ENCODE assay signal across 26 cellular contexts in the genomic region with DNA sequence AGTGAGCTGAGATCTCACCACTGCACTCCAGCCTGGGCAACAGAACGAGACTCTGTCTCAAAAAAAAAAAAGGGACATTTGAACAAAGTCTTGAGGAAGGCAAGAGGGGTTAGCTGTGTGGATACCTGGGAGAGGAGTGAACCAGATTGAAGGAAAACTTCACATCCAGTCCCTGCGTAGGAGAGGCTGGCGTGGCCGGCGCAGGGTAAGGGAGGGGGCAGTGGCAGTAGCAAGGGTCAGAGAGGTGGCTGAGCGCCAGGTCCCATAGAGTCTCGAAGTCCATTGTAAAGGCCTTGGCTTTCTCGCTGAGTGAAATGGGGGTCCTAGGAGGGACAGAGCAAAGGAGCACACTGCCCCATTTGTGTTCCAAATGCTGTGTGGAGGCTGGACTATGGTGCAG.
"Had no signal": no experiment of that assay in that cellular context is flagged by ENCODE, and none has a peak within 500 bp of the region (broad histone marks: within the 10 kb centered on the region; RNA-seq: fewer than 3 reads in every experiment).

No MANE protein-coding gene starts in this region.

- H3K4me1 Mint-ChIP-seq: activated CD4-positive, alpha-beta T cell treated with anti-CD3 and anti-CD28 coated beads, Interleukin-2, amount 10 ng/mL, durations not matched to agents 24 days and 14 days; activated naive CD4-positive, alpha-beta T cell treated with anti-CD3 and anti-CD28 coated beads, Interleukin-2, amount 50 U/mL, for 24 hours; central memory CD8-positive, alpha-beta T cell had no signal

- H3K9me3 Mint-ChIP-seq: activated CD8-positive, alpha-beta T cell treated with anti-CD3 and anti-CD28 coated beads for 36 hours; activated naive CD4-positive, alpha-beta T cell treated with anti-CD3 and anti-CD28 coated beads, Interleukin-2, amount 50 U/mL, for 24 hours; activated naive CD8-positive, alpha-beta T cell treated with anti-CD3 and anti-CD28 coated beads, Interleukin-2, amount 10 ng/mL, durations not matched to agents 7 days and 5 days; activated T-cell treated with anti-CD3 and anti-CD28 coated beads, Interleukin-2, amount 50 U/mL, for 72 hours; activated T-helper 17 cell treated with anti-CD3 and anti-CD28 coated beads, Interleukin-2, amount 50 U/mL, for 72 hours; central memory CD8-positive, alpha-beta T cell had no signal

- DNase-seq: activated CD4-positive, alpha-beta T cell treated with anti-CD3 and anti-CD28 coated beads, Interleukin-2, amount 10 ng/mL, durations not matched to agents 24 days and 14 days; activated CD4-positive, alpha-beta T cell treated with anti-CD3 and anti-CD28 coated beads, Interleukin-2, amount 50 U/mL, for 4 hours; activated CD8-positive, alpha-beta T cell treated with anti-CD3 and anti-CD28 coated beads for 36 hours; activated gamma-delta T cell; activated naive CD4-positive, alpha-beta T cell treated with Interleukin-2 at 50 U/mL for 16 hours; activated naive CD8-positive, alpha-beta T cell treated with anti-CD3 and anti-CD28 coated beads, Interleukin-2, amount 10 ng/mL, durations not matched to agents 7 days and 5 days; activated T-cell treated with anti-CD3 and anti-CD28 coated beads, Interleukin-2, amount 50 U/mL, for 1 hour; activated T-cell treated with anti-CD3 and anti-CD28 coated beads, Interleukin-2, amount 50 U/mL, for 72 hours; amygdala; Karpas-422; KBM-7; MV-4-11; NCI-H1092; NCI-H1436 treated with DMSO at 0.1 percent for 48 hours; NCI-H1694 treated with DMSO at 0.1 percent for 48 hours; NCI-H2029; NCI-H345; NCI-H524 treated with DMSO at 0.1 percent for 48 hours; SW 1271; T-helper 1 cell; T-helper 9 cell; WERI-Rb-1 had no signal

- ATAC-seq: activated CD8-positive, alpha-beta T cell treated with anti-CD3 and anti-CD28 coated beads for 36 hours; activated T-cell treated with anti-CD3 and anti-CD28 coated beads, Interleukin-2, amount 50 U/mL, for 72 hours; activated T-helper 17 cell treated with anti-CD3 and anti-CD28 coated beads, Interleukin-2, amount 50 U/mL, for 72 hours; Right ventricle myocardium inferior had no signal

- H3K4me3 Mint-ChIP-seq: activated CD4-positive, alpha-beta T cell treated with anti-CD3 and anti-CD28 coated beads, Interleukin-2, amount 10 ng/mL, durations not matched to agents 24 days and 14 days; activated CD8-positive, alpha-beta T cell treated with anti-CD3 and anti-CD28 coated beads for 36 hours; activated naive CD4-positive, alpha-beta T cell treated with anti-CD3 and anti-CD28 coated beads, Interleukin-2, amount 50 U/mL, for 24 hours; activated naive CD8-positive, alpha-beta T cell treated with anti-CD3 and anti-CD28 coated beads, Interleukin-2, amount 10 ng/mL, durations not matched to agents 7 days and 5 days; activated T-cell treated with anti-CD3 and anti-CD28 coated beads, Interleukin-2, amount 50 U/mL, for 72 hours; activated T-helper 17 cell treated with anti-CD3 and anti-CD28 coated beads, Interleukin-2, amount 50 U/mL, for 72 hours; central memory CD8-positive, alpha-beta T cell had no signal

- H3K36me3 Mint-ChIP-seq: activated naive CD4-positive, alpha-beta T cell treated with anti-CD3 and anti-CD28 coated beads, Interleukin-2, amount 50 U/mL, for 24 hours; activated naive CD8-positive, alpha-beta T cell treated with anti-CD3 and anti-CD28 coated beads, Interleukin-2, amount 10 ng/mL, durations not matched to agents 7 days and 5 days had no signal

- H3K27ac Mint-ChIP-seq: activated CD4-positive, alpha-beta T cell treated with anti-CD3 and anti-CD28 coated beads, Interleukin-2, amount 10 ng/mL, durations not matched to agents 24 days and 14 days; activated CD8-positive, alpha-beta T cell treated with anti-CD3 and anti-CD28 coated beads for 36 hours; activated naive CD4-positive, alpha-beta T cell treated with anti-CD3 and anti-CD28 coated beads, Interleukin-2, amount 50 U/mL, for 24 hours; activated naive CD8-positive, alpha-beta T cell treated with anti-CD3 and anti-CD28 coated beads, Interleukin-2, amount 10 ng/mL, durations not matched to agents 7 days and 5 days; activated T-cell treated with anti-CD3 and anti-CD28 coated beads, Interleukin-2, amount 50 U/mL, for 72 hours; activated T-helper 17 cell treated with anti-CD3 and anti-CD28 coated beads, Interleukin-2, amount 50 U/mL, for 72 hours had no signal
